ENCODE assay signal across 16 cellular contexts in the genomic region with DNA sequence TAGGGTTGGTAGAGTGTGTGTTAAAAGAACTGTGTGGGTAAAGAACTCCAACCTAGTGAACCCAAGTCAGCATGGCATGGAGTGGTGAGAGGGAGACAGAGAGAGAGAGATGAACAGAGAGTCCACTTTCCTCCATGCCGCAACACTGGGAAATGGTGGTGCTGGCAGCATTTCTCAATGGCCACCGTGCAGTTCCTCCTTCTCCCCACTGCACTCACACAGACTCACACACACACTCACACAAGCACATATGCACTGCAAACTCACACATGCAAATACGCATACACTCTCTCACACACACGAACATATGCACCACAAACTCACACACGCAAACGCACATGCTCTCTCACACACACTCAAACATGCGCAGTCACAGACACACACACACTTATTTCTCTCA.
DNase-seq lines count a peak whose midpoint lies in the region; ATAC-seq, FAIRE-seq and TF ChIP-seq lines count a peak whose summit lies in the region.
"Had no signal": no experiment of that assay in that cellular context is flagged by ENCODE, and none has a peak within 500 bp of the region (broad histone marks: within the 10 kb centered on the region; RNA-seq: fewer than 3 reads in every experiment).

No MANE protein-coding gene starts in this region.

- no peak for TF ChIP-seq POLR2A in K562 (conservative IDR thresholded peaks at IDR 0.05)

- TF ChIP-seq CTCF in GM12864 (IDR thresholded peaks at IDR 0.05; ENCODE audit: low read depth, low read length, missing control alignments) (peak; percentile 3), H9 (conservative IDR thresholded peaks at IDR 0.05) (no peak), K562 (IDR thresholded peaks at IDR 0.05 in 2 of 3, conservative IDR thresholded peaks at IDR 0.05 in 1 of 3; ENCODE audit: insufficient read depth in 2 of 3, low read depth in 1 of 3, low read length in 3 of 3) (no peak), neural crest cell (conservative IDR thresholded peaks at IDR 0.05) (no peak)

- H3K27ac ChIP-seq in H9 (ENCODE audit: insufficient read length, low read depth, low read length) (no peak overlapping the region), K562 (ENCODE audit: extremely low read depth, low read depth, low read length) (no peak overlapping the region)
- H3K27ac ChIP-seq: BLaER1 treated with 17β-estradiol and CSF1 and Interleukin-3, amounts not matched to agents 10 nM and 100 nM had no signal

- H2BK15ac ChIP-seq in H9 (ENCODE audit: low read depth, low read length): peak overlapping the region; percentile 42; the same call in 1 of the 2 replicates

- H3K79me2 ChIP-seq in H9 (ENCODE audit: insufficient read depth, low read length): no peaks in the 10 kb centered on the region
- no peaks in the 10 kb centered on the region for H3K79me2 ChIP-seq in K562 (ENCODE audit: control insufficient read depth, insufficient read depth, low read length)

- H2BK120ac ChIP-seq in H9 (ENCODE audit: low read depth, low read length, poor library complexity, severe bottlenecking): no peak overlapping the region

- H3K4ac ChIP-seq in H9 (ENCODE audit: low read depth, low read length): no peak overlapping the region

- H3K9ac ChIP-seq in H9 (ENCODE audit: extremely low read depth, insufficient read length, low read length) (no peak overlapping the region), K562 (ENCODE audit: insufficient read depth in 1 of 2, low read depth in 2 of 2, low read length in 2 of 2) (no peak overlapping the region)
- H3K9ac ChIP-seq: BLaER1 treated with 17β-estradiol and CSF1 and Interleukin-3, amounts not matched to agents 10 nM and 100 nM had no signal

- no peaks in the 10 kb centered on the region for H4K20me1 ChIP-seq in H9 (ENCODE audit: control insufficient read depth, insufficient read depth, insufficient read length)
- H4K20me1 ChIP-seq in K562 (replicated peaks; ENCODE audit: control insufficient read depth, insufficient read depth, low read length): no peaks in the 10 kb centered on the region
- H4K20me1 ChIP-seq: BLaER1 treated with 17β-estradiol and CSF1 and Interleukin-3, amounts not matched to agents 10 nM and 100 nM had no signal

- H3K36me3 ChIP-seq in K562 (ENCODE audit: control insufficient read depth, insufficient read depth, low read length): no peaks in the 10 kb centered on the region
- H3K36me3 ChIP-seq: BLaER1 treated with 17β-estradiol and CSF1 and Interleukin-3, amounts not matched to agents 10 nM and 100 nM had no signal

- H3K14ac ChIP-seq in H9 (ENCODE audit: insufficient read depth, low read length): no peak overlapping the region

- BruUV-seq in K562 (replicated peaks; lab: Mats Ljungman, UMichigan): no TSS peak

- peaks cover 2 to 12% of the 10 kb centered on the region in 2 experiments; a peak in 4 of 5 replicates for H3K9me3 Mint-ChIP-seq in H9
- H3K9me3 Mint-ChIP-seq in neural crest cell: peaks cover 6% of the 10 kb centered on the region

- no peak overlapping the region for H3K56ac ChIP-seq in H9 (ENCODE audit: insufficient read length, low read depth, low read length)

- H3K23ac ChIP-seq in H9 (ENCODE audit: insufficient read length, low read depth, low read length): no peak overlapping the region

- H3K4me2 ChIP-seq in H9 (ENCODE audit: insufficient read depth, insufficient read length, low read length) (no peak overlapping the region), K562 (ENCODE audit: insufficient read depth, low read length) (no peak overlapping the region)

- no peak for TF ChIP-seq RAD21 in K562 (CRISPR knock-in tag; conservative IDR thresholded peaks at IDR 0.05 in 1 of 2, IDR thresholded peaks at IDR 0.05 in 1 of 2)

- WGBS in H9 (ENCODE audit: extremely low coverage, insufficient read length, low lambda C conversion rate): 97% methylated on average over 5 of the region's 7 CpGs
- 5% methylated on average over 7 of the region's 7 CpGs for WGBS in K562 (ENCODE audit: insufficient coverage, low coverage, missing lambda C conversion rate)

- no peak overlapping the region for H4K5ac ChIP-seq in H9 (ENCODE audit: insufficient read length, low read depth, low read length)

- H3K18ac ChIP-seq in H9 (ENCODE audit: insufficient read length, low read depth, low read length): no peak overlapping the region

- intact Hi-C loops in K562 (cut with micrococcal nuclease) (no loop called here), posterior cingulate gyrus (cut with DNase I) (no loop called here)

- no peak overlapping the region for H4K8ac ChIP-seq in H9 (replicated peaks; ENCODE audit: insufficient read length, low read depth, low read length)

- no peak overlapping the region for H2BK12ac ChIP-seq in H9 (ENCODE audit: insufficient read length, low read depth, low read length)

- no peak for DNase-seq in GM12864 (ENCODE audit: low read depth)
- no peak for DNase-seq in H9
- DNase-seq in K562 (ENCODE audit: extremely low read depth in 1 of 4, low spot score in 3 of 4): no peak
- DNase-seq in neural crest cell (ENCODE audit: low read depth, low spot score): no peak
- no peak for DNase-seq in germinal center (ENCODE audit: low spot score)
- DNase-seq in posterior cingulate gyrus: no peak
- DNase-seq in amygdala (lab: John Stamatoyannopoulos, UW): no peak
- DNase-seq in SIG-M5 (lab: John Stamatoyannopoulos, UW): no peak
- DNase-seq: 8988T; Calu3; CD4-positive, CD25-positive, alpha-beta regulatory T cell; DMS 273 treated with DMSO at 0.1 percent for 48 hours; IMR-90 had no signal

- TF ChIP-seq EP300 in K562 (IDR thresholded peaks at IDR 0.05; ENCODE audit: low read length): no peak

- FAIRE-seq in K562 (lab: Jason Lieb, UNC): no peak
- FAIRE-seq: GM19239 had no signal

- H3K4me3 Mint-ChIP-seq in H9 (no peak overlapping the region), neural crest cell (no peak overlapping the region)
- H3K4me3 Mint-ChIP-seq: CD4-positive, CD25-positive, alpha-beta regulatory T cell had no signal

- in situ Hi-C loops in K562 (cut with MboI): no loop called here

- H3K9me3 ChIP-seq in H9 (ENCODE audit: control insufficient read depth, low read depth, low read length) (no peaks in the 10 kb centered on the region), K562 (replicated peaks; ENCODE audit: control insufficient read depth, insufficient read depth, low read depth, low read length) (no peaks in the 10 kb centered on the region)
- H3K9me3 ChIP-seq: BLaER1 treated with 17β-estradiol and CSF1 and Interleukin-3, amounts not matched to agents 10 nM and 100 nM had no signal

- H3K9me1 ChIP-seq in K562 (ENCODE audit: control insufficient read depth, insufficient read depth, low read length): no peaks in the 10 kb centered on the region

- H3T11ph ChIP-seq in H9 (ENCODE audit: low read length): no peak overlapping the region

- no peaks in the 10 kb centered on the region for H3K27me3 ChIP-seq in H9 (ENCODE audit: insufficient read depth, low read length)
- peaks cover 7 to 29% of the 10 kb centered on the region in 2 experiments; a peak in 3 of 5 replicates for H3K27me3 ChIP-seq in K562 (ENCODE audit: control insufficient read depth in 2 of 2, insufficient read depth in 2 of 2, low read length in 2 of 2)
- H3K27me3 ChIP-seq: BLaER1 treated with 17β-estradiol and CSF1 and Interleukin-3, amounts not matched to agents 10 nM and 100 nM had no signal

- no peak overlapping the region; a peak in 1 of 7 replicates for H3K27ac Mint-ChIP-seq in H9
- H3K27ac Mint-ChIP-seq in neural crest cell (ENCODE audit: unreplicated experiment): peak overlapping the region; percentile 16
- H3K27ac Mint-ChIP-seq: CD4-positive, CD25-positive, alpha-beta regulatory T cell had no signal

- H2AFZ ChIP-seq in H9 (ENCODE audit: low read length) (no peak overlapping the region), K562 (ENCODE audit: low read depth, low read length) (no peak overlapping the region)

- CTCF ChIA-PET in K562 (lab: Yijun Ruan, JAX; ENCODE audit: low intra/inter-chr PET ratio): no interaction called here

- H3K27me3 Mint-ChIP-seq in H9 (ENCODE audit: low read depth) (peaks cover 6% of the 10 kb centered on the region), neural crest cell (ENCODE audit: low read depth) (peaks cover 11% of the 10 kb centered on the region)

- no peaks in the 10 kb centered on the region for H3K79me1 ChIP-seq in H9 (ENCODE audit: insufficient read depth, low read depth, low read length, poor library complexity, severe bottlenecking)

- POLR2A ChIA-PET in K562 (lab: Yijun Ruan, JAX): no interaction called here

- H3K4me3 ChIP-seq in GM12864 (ENCODE audit: low read depth, low read length): no peak overlapping the region
- H3K4me3 ChIP-seq in K562: no peak overlapping the region
- H3K4me3 ChIP-seq: BLaER1 treated with 17β-estradiol and CSF1 and Interleukin-3, amounts not matched to agents 10 nM and 100 nM had no signal

- no peak overlapping the region for H2BK20ac ChIP-seq in H9 (ENCODE audit: low read depth, low read length, poor library complexity, severe bottlenecking)

- H3K36me3 Mint-ChIP-seq in H9 (ENCODE audit: insufficient read depth in 1 of 3, low read depth in 3 of 3) (peaks cover 0 to 6% (median 0%) of the 10 kb centered on the region in 3 experiments; a peak in 2 of 7 replicates), neural crest cell (ENCODE audit: low read depth) (no peaks in the 10 kb centered on the region)
- H3K36me3 Mint-ChIP-seq: CD4-positive, CD25-positive, alpha-beta regulatory T cell had no signal

- H2BK5ac ChIP-seq in H9 (ENCODE audit: insufficient read length, low read length): no peak overlapping the region

- peaks cover 6 to 20% of the 10 kb centered on the region in 2 experiments for H3K4me1 Mint-ChIP-seq in H9
- H3K4me1 Mint-ChIP-seq in neural crest cell: no peaks in the 10 kb centered on the region

- ATAC-seq in K562: peak; percentile 56; the same call in 1 of the 3 replicates
- ATAC-seq: HCT116 had no signal

- H3K23me2 ChIP-seq in H9 (ENCODE audit: insufficient read length, low read depth, low read length, poor library complexity, severe bottlenecking): no peaks in the 10 kb centered on the region

- no peak overlapping the region for H4K91ac ChIP-seq in H9 (ENCODE audit: insufficient read length, low read depth, low read length)

- no peak overlapping the region for H2AK5ac ChIP-seq in H9 (ENCODE audit: insufficient read length, low read length)

- peaks cover 2% of the 10 kb centered on the region; the same call in 1 of the 2 replicates for H3K4me1 ChIP-seq in H9 (ENCODE audit: insufficient read depth, low read length)
- no peaks in the 10 kb centered on the region for H3K4me1 ChIP-seq in K562 (replicated peaks in 1 of 2; ENCODE audit: control insufficient read depth in 2 of 2, insufficient read depth in 2 of 2, low read length in 2 of 2)

TF ChIP-seq in K562, 482 proteins besides CTCF, POLR2A, EP300 and RAD21 (continues in another document):
- TF ChIP-seq CHD1 (IDR thresholded peaks at IDR 0.05; ENCODE audit: low read length) (no peak), TARDBP (IDR thresholded peaks at IDR 0.05) (no peak), SIN3B (IDR thresholded peaks at IDR 0.05; ENCODE audit: low read depth) (no peak), MCM3 (IDR thresholded peaks at IDR 0.05) (peak; percentile 55; the same call in 1 of the 2 replicates), PHF21A (IDR thresholded peaks at IDR 0.05; ENCODE audit: borderline replicate concordance, low read depth) (no peak), HNRNPH1 (optimal IDR thresholded peaks at IDR 0.05; ENCODE audit: low read depth, low read length) (no peak)
